In the genomic region with DNA sequence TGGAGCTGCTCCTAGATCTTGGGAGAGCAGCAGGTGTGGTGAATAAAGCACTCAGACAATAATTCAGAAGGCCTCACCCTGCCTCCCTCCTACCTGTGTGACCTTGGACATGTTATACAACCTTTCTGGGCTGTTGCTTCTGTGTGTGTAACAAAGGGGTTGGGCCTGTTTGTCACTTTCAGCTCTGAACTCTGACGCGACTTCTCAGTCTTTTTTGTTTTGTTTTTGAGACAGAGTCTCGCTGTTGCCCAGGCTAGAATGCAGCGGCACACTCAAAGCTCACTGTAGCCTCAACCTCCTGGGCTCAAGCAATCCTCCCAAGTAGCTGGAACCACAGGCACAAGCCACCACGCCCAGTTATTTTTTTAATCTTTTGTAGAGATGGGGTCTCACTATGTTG, we compare ENCODE assay signal across 1 cellular context.
TF ChIP-seq lines count a peak whose summit lies in the region.

No MANE protein-coding gene starts in this region.

TF ChIP-seq in WTC11, 78 proteins besides CTCF, POLR2A, EP300 and RAD21 (continued from another document):
- TF ChIP-seq ZNF512 (CRISPR knock-in tag; IDR thresholded peaks at IDR 0.05; ENCODE audit: borderline replicate concordance) = no peak
- no peak for TF ChIP-seq ZNF396 (CRISPR knock-in tag; IDR thresholded peaks at IDR 0.05; ENCODE audit: borderline replicate concordance)
- no peak for TF ChIP-seq ATF6 (CRISPR knock-in tag; IDR thresholded peaks at IDR 0.05)
- no peak for TF ChIP-seq ZNF263 (CRISPR knock-in tag; IDR thresholded peaks at IDR 0.05; ENCODE audit: low read depth)
- TF ChIP-seq, protein P1, sequence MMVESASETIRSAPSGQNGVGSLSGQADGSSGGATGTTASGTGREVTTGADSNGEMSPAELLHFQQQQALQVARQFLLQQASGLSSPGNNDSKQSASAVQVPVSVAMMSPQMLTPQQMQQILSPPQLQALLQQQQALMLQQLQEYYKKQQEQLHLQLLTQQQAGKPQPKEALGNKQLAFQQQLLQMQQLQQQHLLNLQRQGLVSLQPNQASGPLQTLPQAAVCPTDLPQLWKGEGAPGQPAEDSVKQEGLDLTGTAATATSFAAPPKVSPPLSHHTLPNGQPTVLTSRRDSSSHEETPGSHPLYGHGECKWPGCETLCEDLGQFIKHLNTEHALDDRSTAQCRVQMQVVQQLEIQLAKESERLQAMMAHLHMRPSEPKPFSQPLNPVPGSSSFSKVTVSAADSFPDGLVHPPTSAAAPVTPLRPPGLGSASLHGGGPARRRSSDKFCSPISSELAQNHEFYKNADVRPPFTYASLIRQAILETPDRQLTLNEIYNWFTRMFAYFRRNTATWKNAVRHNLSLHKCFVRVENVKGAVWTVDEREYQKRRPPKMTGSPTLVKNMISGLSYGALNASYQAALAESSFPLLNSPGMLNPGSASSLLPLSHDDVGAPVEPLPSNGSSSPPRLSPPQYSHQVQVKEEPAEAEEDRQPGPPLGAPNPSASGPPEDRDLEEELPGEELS (CRISPR knock-in tag; IDR thresholded peaks at IDR 0.05) = no peak
- TF ChIP-seq GTF2I (CRISPR knock-in tag; conservative IDR thresholded peaks at IDR 0.05) = no peak
- TF ChIP-seq, protein P2, sequence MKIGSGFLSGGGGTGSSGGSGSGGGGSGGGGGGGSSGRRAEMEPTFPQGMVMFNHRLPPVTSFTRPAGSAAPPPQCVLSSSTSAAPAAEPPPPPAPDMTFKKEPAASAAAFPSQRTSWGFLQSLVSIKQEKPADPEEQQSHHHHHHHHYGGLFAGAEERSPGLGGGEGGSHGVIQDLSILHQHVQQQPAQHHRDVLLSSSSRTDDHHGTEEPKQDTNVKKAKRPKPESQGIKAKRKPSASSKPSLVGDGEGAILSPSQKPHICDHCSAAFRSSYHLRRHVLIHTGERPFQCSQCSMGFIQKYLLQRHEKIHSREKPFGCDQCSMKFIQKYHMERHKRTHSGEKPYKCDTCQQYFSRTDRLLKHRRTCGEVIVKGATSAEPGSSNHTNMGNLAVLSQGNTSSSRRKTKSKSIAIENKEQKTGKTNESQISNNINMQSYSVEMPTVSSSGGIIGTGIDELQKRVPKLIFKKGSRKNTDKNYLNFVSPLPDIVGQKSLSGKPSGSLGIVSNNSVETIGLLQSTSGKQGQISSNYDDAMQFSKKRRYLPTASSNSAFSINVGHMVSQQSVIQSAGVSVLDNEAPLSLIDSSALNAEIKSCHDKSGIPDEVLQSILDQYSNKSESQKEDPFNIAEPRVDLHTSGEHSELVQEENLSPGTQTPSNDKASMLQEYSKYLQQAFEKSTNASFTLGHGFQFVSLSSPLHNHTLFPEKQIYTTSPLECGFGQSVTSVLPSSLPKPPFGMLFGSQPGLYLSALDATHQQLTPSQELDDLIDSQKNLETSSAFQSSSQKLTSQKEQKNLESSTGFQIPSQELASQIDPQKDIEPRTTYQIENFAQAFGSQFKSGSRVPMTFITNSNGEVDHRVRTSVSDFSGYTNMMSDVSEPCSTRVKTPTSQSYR (CRISPR knock-in tag; IDR thresholded peaks at IDR 0.05) = no peak
- TF ChIP-seq ZNF423 (CRISPR knock-in tag; IDR thresholded peaks at IDR 0.05) = no peak
- TF ChIP-seq HMGA2 (CRISPR knock-in tag; IDR thresholded peaks at IDR 0.05) = no peak
